16 cellular contexts compared by ENCODE assay signal in genomic region chr6:21807299-21807698, GRCh38.
DNase-seq lines count a peak whose midpoint lies in the region; ATAC-seq and TF ChIP-seq lines count a peak whose summit lies in the region.
"Had no signal": no experiment of that assay in that cellular context is flagged by ENCODE, and none has a peak within 500 bp of the region (broad histone marks: within the 10 kb centered on the region; RNA-seq: fewer than 3 reads in every experiment).

No MANE protein-coding gene starts in this region.

- no peak for DNase-seq in GM23338 (ENCODE audit: low spot score)
- DNase-seq in esophagus muscularis mucosa (ENCODE audit: extremely low spot score) = no peak
- no peak for DNase-seq in type B pancreatic cell (ENCODE audit: extremely low spot score, unreplicated experiment)
- no peak for DNase-seq in NAMALWA (ENCODE audit: low spot score)
- no peak for DNase-seq in stimulated activated naive CD8-positive, alpha-beta T cell treated with anti-CD3 and anti-CD28 coated beads, Interleukin-15, amount 100 ng/mL, for 72 hours
- DNase-seq in pons (ENCODE audit: low spot score) = no peak
- DNase-seq: COR-L47, DMS153, Karpas-422, NCI-H187 treated with DMSO at 0.1 percent for 48 hours, NCI-H82, RPMI8226 had no signal

- no peaks in the 10 kb centered on the region for H3K9me2 ChIP-seq in GM23338 (ENCODE audit: insufficient read depth)

- no peaks in the 10 kb centered on the region for H3F3A ChIP-seq in GM23338 (replicated peaks; ENCODE audit: low read depth)

- peaks cover 12% of the 10 kb centered on the region; the same call in 1 of the 2 replicates for H3K4me1 ChIP-seq in GM23338 (ENCODE audit: insufficient read depth)
- H3K4me1 ChIP-seq in esophagus muscularis mucosa = peaks cover 2 to 45% (median 40%) of the 10 kb centered on the region in 4 donors

- H3K9me3 ChIP-seq in KOPT-K1 (ENCODE audit: insufficient read depth, low read length, poor library complexity, severe bottlenecking) (no peaks in the 10 kb centered on the region), esophagus muscularis mucosa (no peaks in the 10 kb centered on the region)
- H3K9me3 ChIP-seq: BLaER1 treated with 17β-estradiol and CSF1 and Interleukin-3, amounts not matched to agents 10 nM and 100 nM; SJCRH30 had no signal

- 70% methylated on average over 1 of the region's 1 CpG for WGBS in esophagus muscularis mucosa

- H3K27ac Mint-ChIP-seq in GM23338 = peak overlapping the region; percentile 6
- no peak overlapping the region for H3K27ac Mint-ChIP-seq in type B pancreatic cell
- no peak overlapping the region for H3K27ac Mint-ChIP-seq in stimulated activated naive CD8-positive, alpha-beta T cell treated with anti-CD3 and anti-CD28 coated beads, Interleukin-15, amount 100 ng/mL, for 72 hours

- H3K36me3 ChIP-seq in GM23338 (ENCODE audit: insufficient read depth) (no peaks in the 10 kb centered on the region), KOPT-K1 (ENCODE audit: insufficient read depth, low read length) (no peaks in the 10 kb centered on the region), esophagus muscularis mucosa (no peaks in the 10 kb centered on the region)
- H3K36me3 ChIP-seq: BLaER1 treated with 17β-estradiol and CSF1 and Interleukin-3, amounts not matched to agents 10 nM and 100 nM; SJCRH30 had no signal

- H3K4me3 Mint-ChIP-seq in GM23338 = no peak overlapping the region
- H3K4me3 Mint-ChIP-seq in type B pancreatic cell = peak overlapping the region; percentile 31
- no peak overlapping the region for H3K4me3 Mint-ChIP-seq in stimulated activated naive CD8-positive, alpha-beta T cell treated with anti-CD3 and anti-CD28 coated beads, Interleukin-15, amount 100 ng/mL, for 72 hours

- no peak for ATAC-seq in GM23338
- ATAC-seq in stimulated activated naive CD8-positive, alpha-beta T cell treated with anti-CD3 and anti-CD28 coated beads, Interleukin-15, amount 100 ng/mL, for 72 hours = no peak
- ATAC-seq: GM12878 had no signal

- TF ChIP-seq CTCF in GM23338 (conservative IDR thresholded peaks at IDR 0.05; ENCODE audit: low read depth in 2 of 2) (no peak), esophagus muscularis mucosa (IDR thresholded peaks at IDR 0.05) (no peak), type B pancreatic cell (conservative IDR thresholded peaks at IDR 0.05) (no peak)

- peaks cover 87% of the 10 kb centered on the region for H3K79me2 ChIP-seq in GM23338 (replicated peaks; ENCODE audit: insufficient read depth)

- H3K4me1 Mint-ChIP-seq in GM23338 (peaks cover 23% of the 10 kb centered on the region; the same call in 2 of the 3 replicates), type B pancreatic cell (ENCODE audit: unreplicated experiment) (peaks cover 40% of the 10 kb centered on the region)
- H3K4me1 Mint-ChIP-seq in stimulated activated naive CD8-positive, alpha-beta T cell treated with anti-CD3 and anti-CD28 coated beads, Interleukin-15, amount 100 ng/mL, for 72 hours = no peaks in the 10 kb centered on the region

- peaks cover 4% of the 10 kb centered on the region; the same call in 1 of the 2 replicates for H4K20me1 ChIP-seq in GM23338 (replicated peaks; ENCODE audit: insufficient read depth)
- H4K20me1 ChIP-seq: BLaER1 treated with 17β-estradiol and CSF1 and Interleukin-3, amounts not matched to agents 10 nM and 100 nM had no signal

- no peak overlapping the region for H3K4me2 ChIP-seq in GM23338

- H3K4me3 ChIP-seq in GM23338 (no peak overlapping the region), esophagus muscularis mucosa (no peak overlapping the region)
- H3K4me3 ChIP-seq: BLaER1 treated with 17β-estradiol and CSF1 and Interleukin-3, amounts not matched to agents 10 nM and 100 nM; GM12878 had no signal

- no peak for TF ChIP-seq POLR2A in esophagus muscularis mucosa (IDR thresholded peaks at IDR 0.05; ENCODE audit: low read depth)

- H3K9me3 Mint-ChIP-seq in GM23338 (no peaks in the 10 kb centered on the region; the same call in 2 of the 3 replicates), type B pancreatic cell (peaks cover 4% of the 10 kb centered on the region)
- no peaks in the 10 kb centered on the region for H3K9me3 Mint-ChIP-seq in stimulated activated naive CD8-positive, alpha-beta T cell treated with anti-CD3 and anti-CD28 coated beads, Interleukin-15, amount 100 ng/mL, for 72 hours

- TF ChIP-seq EP300 in esophagus muscularis mucosa (IDR thresholded peaks at IDR 0.05) = no peak

- H3K27me3 ChIP-seq in GM23338 (ENCODE audit: insufficient read depth) (no peaks in the 10 kb centered on the region), esophagus muscularis mucosa (no peaks in the 10 kb centered on the region)
- H3K27me3 ChIP-seq: BLaER1 treated with 17β-estradiol and CSF1 and Interleukin-3, amounts not matched to agents 10 nM and 100 nM; SJCRH30 had no signal

- H3K36me3 Mint-ChIP-seq in GM23338 (ENCODE audit: low read depth) = peaks cover 37% of the 10 kb centered on the region
- peaks cover 29% of the 10 kb centered on the region for H3K36me3 Mint-ChIP-seq in type B pancreatic cell

- intact Hi-C loops in esophagus muscularis mucosa (cut with DNase I) = no loop called here

- H3K27ac ChIP-seq in GM23338 (ENCODE audit: low read depth) = peak overlapping the region; percentile 67
- peak overlapping the region; percentile 63 for H3K27ac ChIP-seq in KOPT-K1 (ENCODE audit: low read depth, low read length, poor library complexity, severe bottlenecking)
- H3K27ac ChIP-seq in esophagus muscularis mucosa (replicated peaks in 1 of 4) = peak overlapping the region in 3 of 4 donors; percentile 40 to 74 (median 60)
- H3K27ac ChIP-seq: BLaER1 treated with 17β-estradiol and CSF1 and Interleukin-3, amounts not matched to agents 10 nM and 100 nM had no signal

- H2AFZ ChIP-seq in GM23338 = no peak overlapping the region

- peaks cover 13% of the 10 kb centered on the region for H3K27me3 Mint-ChIP-seq in GM23338 (ENCODE audit: insufficient read depth, low read depth, poor library complexity)
- no peaks in the 10 kb centered on the region for H3K27me3 Mint-ChIP-seq in type B pancreatic cell
- H3K27me3 Mint-ChIP-seq in stimulated activated naive CD8-positive, alpha-beta T cell treated with anti-CD3 and anti-CD28 coated beads, Interleukin-15, amount 100 ng/mL, for 72 hours = no peaks in the 10 kb centered on the region

TF ChIP-seq in GM23338, 12 proteins besides CTCF, POLR2A, EP300 and RAD21 (continues in another document):
- TF ChIP-seq NANOG (IDR thresholded peaks at IDR 0.05; ENCODE audit: borderline replicate concordance) = no peak
- TF ChIP-seq STAT1 (IDR thresholded peaks at IDR 0.05; ENCODE audit: unreplicated experiment) = no peak
- TF ChIP-seq REST (IDR thresholded peaks at IDR 0.05; ENCODE audit: unreplicated experiment) = no peak
